ENCODE assay signal across 15 cellular contexts in genomic region chr14:57501039-57501557, GRCh38. TPM values are rescaled to one million over a fixed set of nuclear protein-coding genes. Genes with fewer than 3 reads are reported as not detected.
A peak's percentile ranks its signal among the peaks of the same experiment; 100 is the strongest.
DNase-seq lines count a peak whose midpoint lies in the region; ATAC-seq and TF ChIP-seq lines count a peak whose summit lies in the region.
"Had no signal": no experiment of that assay in that cellular context is flagged by ENCODE, and none has a peak within 500 bp of the region (broad histone marks: within the 10 kb centered on the region; RNA-seq: fewer than 3 reads in every experiment).

No MANE protein-coding gene starts in this region.

- H3K36me3 Mint-ChIP-seq in T-helper 2 cell treated with Interferon-gamma antibody and Interleukin-4, amounts not matched to agents 5 μg/mL and 100 μg/mL, for 36 hours (ENCODE audit: low read depth), result no peaks in the 10 kb centered on the region
- H3K36me3 Mint-ChIP-seq: CD4-positive, CD25-positive, alpha-beta regulatory T cell had no signal

- H3K4me3 ChIP-seq in mammary epithelial cell (replicated peaks in 1 of 3; ENCODE audit: insufficient read depth in 1 of 3, low read depth in 2 of 3, low read length in 3 of 3) (no peak overlapping the region), SJCRH30 (no peak overlapping the region)
- H3K4me3 ChIP-seq: BLaER1 treated with 17β-estradiol and CSF1 and Interleukin-3, amounts not matched to agents 10 nM and 100 nM; GM23248 had no signal

- H3K4me2 ChIP-seq in mammary epithelial cell (ENCODE audit: insufficient read depth, low read depth, low read length), result no peak overlapping the region
- H3K4me2 ChIP-seq: BLaER1 treated with 17β-estradiol and CSF1 and Interleukin-3, amounts not matched to agents 10 nM and 100 nM had no signal

- peaks cover 4% of the 10 kb centered on the region for H3K27me3 ChIP-seq in mammary epithelial cell (ENCODE audit: insufficient read depth, low read length)
- H3K27me3 ChIP-seq in SJCRH30, result no peaks in the 10 kb centered on the region
- H3K27me3 ChIP-seq: BLaER1 treated with 17β-estradiol and CSF1 and Interleukin-3, amounts not matched to agents 10 nM and 100 nM had no signal

- no peak overlapping the region for H3K27ac Mint-ChIP-seq in T-helper 2 cell treated with Interferon-gamma antibody and Interleukin-4, amounts not matched to agents 5 μg/mL and 100 μg/mL, for 36 hours
- H3K27ac Mint-ChIP-seq: CD4-positive, CD25-positive, alpha-beta regulatory T cell had no signal

- H3K4me1 ChIP-seq in mammary epithelial cell (ENCODE audit: insufficient read depth, low read length) (no peaks in the 10 kb centered on the region), SJCRH30 (no peaks in the 10 kb centered on the region)
- H3K4me1 ChIP-seq: BLaER1 treated with 17β-estradiol and CSF1 and Interleukin-3, amounts not matched to agents 10 nM and 100 nM had no signal

- H3K9me3 Mint-ChIP-seq in T-helper 2 cell treated with Interferon-gamma antibody and Interleukin-4, amounts not matched to agents 5 μg/mL and 100 μg/mL, for 36 hours, result no peaks in the 10 kb centered on the region

- dilution Hi-C loops in mammary epithelial cell (cut with HindIII; ENCODE audit: low sequenced_read_pairs), result no loop called here

- H3K27ac ChIP-seq in 22Rv1 (0 out of 2 replicates have a peak overlapping the region, but pooled peaks have one; percentile 10), mammary epithelial cell (ENCODE audit: insufficient read depth, low read depth, low read length) (no peak overlapping the region), SJCRH30 (no peak overlapping the region)
- H3K27ac ChIP-seq: BLaER1 treated with 17β-estradiol and CSF1 and Interleukin-3, amounts not matched to agents 10 nM and 100 nM; GM23248 had no signal

- 23% methylated on average over 2 of the region's 2 CpGs for WGBS in mammary epithelial cell (ENCODE audit: low coverage, missing lambda C conversion rate)

- no peaks in the 10 kb centered on the region for H3K79me2 ChIP-seq in mammary epithelial cell (ENCODE audit: insufficient read depth, low read length)

- no TSS peak for BruUV-seq in mammary epithelial cell (replicated peaks; lab: Mats Ljungman, UMichigan)

- H3K9ac ChIP-seq in mammary epithelial cell (ENCODE audit: insufficient read depth, low read length), result no peak overlapping the region
- H3K9ac ChIP-seq: BLaER1 treated with 17β-estradiol and CSF1 and Interleukin-3, amounts not matched to agents 10 nM and 100 nM; GM23248 had no signal

- H2AFZ ChIP-seq in mammary epithelial cell (ENCODE audit: low read depth, low read length), result no peak overlapping the region
- H2AFZ ChIP-seq: GM23248 had no signal

- peak; percentile 39 for ATAC-seq in esophagus mucosa
- ATAC-seq in stimulated activated naive CD8-positive, alpha-beta T cell treated with anti-CD3 and anti-CD28 coated beads, Interleukin-15, Interleukin-2, amounts not matched to agents 100 U/mL and 50 U/mL, for 24 hours, result no peak

- H3K9me3 ChIP-seq in mammary epithelial cell (replicated peaks; ENCODE audit: insufficient read depth, low read length) (no peaks in the 10 kb centered on the region), SJCRH30 (replicated peaks) (no peaks in the 10 kb centered on the region)

- intact Hi-C loops in mammary epithelial cell (cut with micrococcal nuclease), result no loop called here

- no peaks in the 10 kb centered on the region for H3K27me3 Mint-ChIP-seq in T-helper 2 cell treated with Interferon-gamma antibody and Interleukin-4, amounts not matched to agents 5 μg/mL and 100 μg/mL, for 36 hours (ENCODE audit: low read depth)
- H3K27me3 Mint-ChIP-seq: CD4-positive, CD25-positive, alpha-beta regulatory T cell had no signal

- TF ChIP-seq CTCF in 22Rv1 (IDR thresholded peaks at IDR 0.05) (no peak), mammary epithelial cell (conservative IDR thresholded peaks at IDR 0.05 in 1 of 2, IDR thresholded peaks at IDR 0.05 in 1 of 2; ENCODE audit: extremely low read depth in 1 of 2, insufficient read depth in 1 of 2, low read depth in 1 of 2, low read length in 2 of 2) (no peak)

- no peaks in the 10 kb centered on the region for H3K4me1 Mint-ChIP-seq in T-helper 2 cell treated with Interferon-gamma antibody and Interleukin-4, amounts not matched to agents 5 μg/mL and 100 μg/mL, for 36 hours (ENCODE audit: low read depth)
- H3K4me1 Mint-ChIP-seq: CD4-positive, CD25-positive, alpha-beta regulatory T cell had no signal

- no peak overlapping the region for H3K4me3 Mint-ChIP-seq in T-helper 2 cell treated with Interferon-gamma antibody and Interleukin-4, amounts not matched to agents 5 μg/mL and 100 μg/mL, for 36 hours
- H3K4me3 Mint-ChIP-seq: CD4-positive, CD25-positive, alpha-beta regulatory T cell; H9 had no signal

- H3K36me3 ChIP-seq in mammary epithelial cell (ENCODE audit: insufficient read depth, low read length), result no peaks in the 10 kb centered on the region
- H3K36me3 ChIP-seq in SJCRH30, result no peaks in the 10 kb centered on the region
- H3K36me3 ChIP-seq: BLaER1 treated with 17β-estradiol and CSF1 and Interleukin-3, amounts not matched to agents 10 nM and 100 nM had no signal

- CTCF ChIA-PET in mammary epithelial cell (lab: Charles Lee; ENCODE audit: low non-redundant PET), result no interaction called here

- H4K20me1 ChIP-seq in mammary epithelial cell (ENCODE audit: insufficient read depth, low read length), result no peaks in the 10 kb centered on the region
- H4K20me1 ChIP-seq: BLaER1 treated with 17β-estradiol and CSF1 and Interleukin-3, amounts not matched to agents 10 nM and 100 nM had no signal

- peak; percentile 10 for DNase-seq in ELF-1 (ENCODE audit: low read depth, low spot score)
- peak; percentile 24 for DNase-seq in mammary epithelial cell
- no peak for DNase-seq in stimulated activated naive CD8-positive, alpha-beta T cell treated with anti-CD3 and anti-CD28 coated beads, Interleukin-15, Interleukin-2, amounts not matched to agents 100 U/mL and 50 U/mL, for 24 hours
- DNase-seq in SJCRH30, result no peak
- no peak for DNase-seq in T-helper 2 cell treated with Interferon-gamma antibody and Interleukin-4, amounts not matched to agents 5 μg/mL and 100 μg/mL, for 36 hours (ENCODE audit: low spot score)
- no peak for DNase-seq in activated gamma-delta T cell treated with Interleukin-2 at 50 U/mL for 16 hours
- DNase-seq: CD4-positive, CD25-positive, alpha-beta regulatory T cell; DMS53; GM23248; H9 had no signal

- in situ Hi-C loops in mammary epithelial cell (cut with MboI; ENCODE audit: low sequenced_read_pairs in 2 of 2), result no loop called here

RNA-seq across cellular contexts. Expression of gene CCDC198, which starts 7.4 kb away (rescaled TPM):
- total RNA-seq in mammary epithelial cell (not detected), esophagus mucosa (not detected)
- polyA plus RNA-seq in mammary epithelial cell, result not detected
- not detected for polyA minus RNA-seq in mammary epithelial cell
- total RNA-seq in SJCRH30 (2014; rRNA removed; shearing (Covaris generic)), result 0.22 and 0.25 TPM in 2 replicates
- total RNA-seq: A673; CD4-positive, CD25-positive, alpha-beta regulatory T cell; G401; GM23248; H9 had no signal
- polyA plus RNA-seq: CD4-positive, CD25-positive, alpha-beta regulatory T cell; GM23248 had no signal

Comparison
In these comparisons a context has a peak if more than half of its experiments do, and no peak if none do; other contexts are left out.
1. DNase-seq: peak in ELF-1 (single experiment) and mammary epithelial cell (single experiment); none in stimulated activated naive CD8-positive, alpha-beta T cell treated with anti-CD3 and anti-CD28 coated beads, Interleukin-15, Interleukin-2, amounts not matched to agents 100 U/mL and 50 U/mL, for 24 hours (single experiment), SJCRH30 (0 of 2), T-helper 2 cell treated with Interferon-gamma antibody and Interleukin-4, amounts not matched to agents 5 μg/mL and 100 μg/mL, for 36 hours (single experiment) and activated gamma-delta T cell treated with Interleukin-2 at 50 U/mL for 16 hours (single experiment).